In the genomic region with DNA sequence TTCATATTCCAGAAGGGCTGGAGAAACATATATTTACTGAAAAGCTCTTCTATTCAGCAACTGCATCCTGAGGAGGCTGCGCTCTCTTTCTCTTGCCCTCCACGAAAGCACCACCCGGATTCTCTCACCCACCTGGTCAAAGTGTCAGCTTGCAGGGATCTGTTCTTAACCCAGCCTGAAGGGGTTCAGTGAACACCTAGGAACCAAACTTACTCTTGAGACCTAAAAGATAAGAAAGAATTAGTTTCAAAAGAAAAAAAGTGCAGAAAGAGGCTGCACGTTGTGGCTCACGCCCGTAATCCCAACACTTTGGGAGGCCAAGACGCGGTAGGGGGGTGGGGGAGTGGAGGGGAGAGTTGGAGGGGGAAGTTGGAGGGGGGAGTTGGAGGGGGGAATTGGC, we compare ENCODE assay signal across 1 cellular context.
TF ChIP-seq lines count a peak whose summit lies in the region.

No MANE protein-coding gene starts in this region.

TF ChIP-seq in K562, 482 proteins besides CTCF, POLR2A, EP300 and RAD21:
- TF ChIP-seq TARDBP (IDR thresholded peaks at IDR 0.05) (no peak), TBP (optimal IDR thresholded peaks at IDR 0.05; ENCODE audit: low read depth, low read length) (peak; percentile 15)
TF ChIP-seq in K562: peak in this region for 1.
